10 cellular contexts compared by ENCODE assay signal in the genomic region with DNA sequence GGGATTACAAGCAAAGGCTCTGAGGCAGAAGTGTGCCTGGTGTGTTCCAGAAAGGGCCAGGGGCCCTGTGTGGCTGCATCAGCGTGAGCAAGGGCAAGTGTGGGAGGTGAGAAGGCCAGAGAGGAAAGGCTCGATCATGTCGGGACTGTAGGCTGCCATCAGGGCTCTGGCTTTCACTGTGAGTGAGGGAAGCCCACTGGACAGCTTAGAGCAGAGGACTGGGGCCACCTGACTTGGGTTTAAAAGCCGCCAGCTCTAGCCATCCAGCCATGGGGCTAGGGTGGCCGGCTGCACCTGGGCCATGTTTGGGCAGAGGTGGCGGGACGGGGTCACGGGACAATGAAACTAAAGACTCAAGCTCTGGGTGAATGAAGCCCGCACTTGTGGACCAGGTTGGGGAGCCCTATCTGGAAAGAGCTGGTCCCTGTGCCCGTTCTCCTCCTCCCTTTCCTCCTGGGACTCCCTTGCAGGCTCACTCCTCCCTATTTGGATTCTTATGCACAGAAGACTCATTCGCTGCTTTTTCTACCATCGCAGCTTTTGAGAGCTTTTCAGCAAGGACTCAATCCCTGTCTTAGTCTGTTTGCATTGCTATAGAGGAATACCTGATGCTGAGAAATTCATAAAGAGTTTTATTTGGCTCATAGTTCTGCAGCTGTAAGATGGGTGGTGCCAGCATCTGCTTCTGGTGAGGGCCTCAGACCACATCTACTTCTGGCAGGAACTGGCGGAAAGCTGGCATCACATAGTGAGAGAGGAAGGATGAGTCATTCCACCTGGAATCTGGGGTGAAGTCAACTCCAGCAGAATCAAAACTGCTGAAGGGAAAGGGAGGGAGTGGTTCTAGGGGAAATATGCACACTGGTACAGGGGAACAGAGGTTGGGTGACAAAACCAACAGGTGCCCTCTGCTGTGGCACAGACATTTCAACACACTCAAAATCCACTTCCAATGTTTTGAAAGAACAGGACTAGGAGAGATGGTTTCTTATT. TPM values are rescaled to one million over a fixed set of nuclear protein-coding genes. Genes with fewer than 3 reads are reported as not detected.
DNase-seq lines count a peak whose midpoint lies in the region; ATAC-seq, FAIRE-seq and TF ChIP-seq lines count a peak whose summit lies in the region.
"Had no signal": no experiment of that assay in that cellular context is flagged by ENCODE, and none has a peak within 500 bp of the region (broad histone marks: within the 10 kb centered on the region; RNA-seq: fewer than 3 reads in every experiment).

No MANE protein-coding gene starts in this region.

- H3K79me2 ChIP-seq in keratinocyte (ENCODE audit: control insufficient read depth, insufficient read depth, low read length) = no peaks in the 10 kb centered on the region

- peak overlapping the region; percentile 47 for H3K4me2 ChIP-seq in keratinocyte (ENCODE audit: control insufficient read depth, extremely low read depth, insufficient read depth, low read depth, low read length)

- TF ChIP-seq CTCF in RWPE1 (conservative IDR thresholded peaks at IDR 0.05; ENCODE audit: low read depth) (no peak), keratinocyte (optimal IDR thresholded peaks at IDR 0.05 in 1 of 3, IDR thresholded peaks at IDR 0.05 in 1 of 3, conservative IDR thresholded peaks at IDR 0.05 in 1 of 3; ENCODE audit: extremely low read depth in 1 of 3, insufficient read depth in 2 of 3, low read length in 3 of 3) (no peak)

- H3K27me3 Mint-ChIP-seq in activated CD4-positive, alpha-beta memory T cell treated with anti-CD3 and anti-CD28 coated beads for 36 hours = peaks cover 2% of the 10 kb centered on the region

- H3K9me3 Mint-ChIP-seq in activated CD4-positive, alpha-beta memory T cell treated with anti-CD3 and anti-CD28 coated beads for 36 hours = no peaks in the 10 kb centered on the region
- H3K9me3 Mint-ChIP-seq: activated CD4-positive, alpha-beta T cell treated with anti-CD3 and anti-CD28 coated beads, Interleukin-2, amount 10 ng/mL, durations not matched to agents 7 days and 5 days had no signal

- H3K9me1 ChIP-seq in keratinocyte (ENCODE audit: control insufficient read depth, extremely low read depth, insufficient read depth, low read length) = no peaks in the 10 kb centered on the region

- no peak for ATAC-seq in GM21723 (IDR thresholded peaks at IDR 0.05; ENCODE audit: unreplicated experiment)

- no peaks in the 10 kb centered on the region for H4K20me1 ChIP-seq in keratinocyte (ENCODE audit: control insufficient read depth, extremely low read depth, insufficient read depth, low read length)

- H3K36me3 ChIP-seq in keratinocyte (ENCODE audit: control insufficient read depth in 2 of 2, extremely low read depth in 1 of 2, insufficient read depth in 2 of 2, low read length in 2 of 2) = no peaks in the 10 kb centered on the region
- H3K36me3 ChIP-seq in H7 (replicated peaks; ENCODE audit: control insufficient read depth, insufficient read depth, low read length) = no peaks in the 10 kb centered on the region

- H3K36me3 Mint-ChIP-seq in activated CD4-positive, alpha-beta memory T cell treated with anti-CD3 and anti-CD28 coated beads for 36 hours = no peaks in the 10 kb centered on the region

- H3K4me1 Mint-ChIP-seq in activated CD4-positive, alpha-beta memory T cell treated with anti-CD3 and anti-CD28 coated beads for 36 hours (ENCODE audit: low read depth) = peaks cover 9% of the 10 kb centered on the region
- H3K4me1 Mint-ChIP-seq: nephron had no signal

- H2AFZ ChIP-seq in keratinocyte (ENCODE audit: control insufficient read depth, low read length) = no peak overlapping the region

- H3K27ac ChIP-seq in RWPE1 = peak overlapping the region; percentile 98
- H3K27ac ChIP-seq in keratinocyte (ENCODE audit: control insufficient read depth, insufficient read depth, low read length) = peak overlapping the region; percentile 23
- H3K27ac ChIP-seq: dorsolateral prefrontal cortex had no signal

- dilution Hi-C loops in keratinocyte (cut with MboI; ENCODE audit: extremely low pct_ligation_motif_present, low sequenced_read_pairs) = no loop called here

- peaks cover 23% of the 10 kb centered on the region for H3K4me1 ChIP-seq in keratinocyte (ENCODE audit: control insufficient read depth, extremely low read depth, insufficient read depth, low read length)

- H3K27me3 ChIP-seq in keratinocyte (ENCODE audit: control insufficient read depth, extremely low read depth, insufficient read depth, low read length) (no peaks in the 10 kb centered on the region), H7 (ENCODE audit: control insufficient read depth, insufficient read depth, low read length) (no peaks in the 10 kb centered on the region)

- CTCF ChIA-PET in RWPE1 (lab: Yijun Ruan, JAX) = no interaction called here
- CTCF ChIA-PET in activated CD4-positive, alpha-beta memory T cell treated with anti-CD3 and anti-CD28 coated beads for 36 hours (lab: Charles Lee) = no interaction called here

- DNase-seq in Daoy (ENCODE audit: low read depth) (peak; percentile 80), RWPE1 (ENCODE audit: low spot score) (peak; percentile 65), keratinocyte (ENCODE audit: low read depth, low spot score) (no peak), H7 (no peak)
- DNase-seq in activated CD4-positive, alpha-beta memory T cell treated with anti-CD3 and anti-CD28 coated beads for 36 hours = no peak
- DNase-seq: activated CD4-positive, alpha-beta T cell treated with anti-CD3 and anti-CD28 coated beads, Interleukin-2, amount 10 ng/mL, durations not matched to agents 7 days and 5 days; dorsolateral prefrontal cortex; NCI-H2107 had no signal

- H3K4me3 ChIP-seq in keratinocyte (ENCODE audit: control insufficient read depth in 2 of 3, extremely low read depth in 1 of 3, insufficient read depth in 2 of 3, low read depth in 1 of 3, low read length in 3 of 3) = no peak overlapping the region
- no peak overlapping the region for H3K4me3 ChIP-seq in H7 (ENCODE audit: insufficient read depth, low read depth, low read length)
- H3K4me3 ChIP-seq: dorsolateral prefrontal cortex had no signal

- peaks cover 2% of the 10 kb centered on the region for H3K9me3 ChIP-seq in keratinocyte (ENCODE audit: control insufficient read depth, low read depth, low read length)

- POLR2A ChIA-PET in RWPE1 (lab: Yijun Ruan, JAX; ENCODE audit: low non-redundant PET) = no interaction called here
- POLR2A ChIA-PET in activated CD4-positive, alpha-beta memory T cell treated with anti-CD3 and anti-CD28 coated beads for 36 hours (lab: Charles Lee) = no interaction called here

- intact Hi-C loops in activated CD4-positive, alpha-beta memory T cell treated with anti-CD3 and anti-CD28 coated beads for 36 hours (cut with micrococcal nuclease) = no loop called here

- no peak overlapping the region for H3K27ac Mint-ChIP-seq in activated CD4-positive, alpha-beta memory T cell treated with anti-CD3 and anti-CD28 coated beads for 36 hours
- H3K27ac Mint-ChIP-seq: activated CD4-positive, alpha-beta T cell treated with anti-CD3 and anti-CD28 coated beads, Interleukin-2, amount 10 ng/mL, durations not matched to agents 7 days and 5 days; nephron had no signal

- peak; percentile 91 for FAIRE-seq in keratinocyte (lab: Jason Lieb, UNC)

- no peak overlapping the region for H3K9ac ChIP-seq in keratinocyte (ENCODE audit: control insufficient read depth, extremely low read depth, insufficient read depth, low read length)

- H3K4me3 Mint-ChIP-seq in activated CD4-positive, alpha-beta memory T cell treated with anti-CD3 and anti-CD28 coated beads for 36 hours = no peak overlapping the region
- H3K4me3 Mint-ChIP-seq: activated CD4-positive, alpha-beta T cell treated with anti-CD3 and anti-CD28 coated beads, Interleukin-2, amount 10 ng/mL, durations not matched to agents 7 days and 5 days; nephron had no signal

RNA-seq across cellular contexts. Expression of a gene that starts 15.3 kb away (rescaled TPM):
- total RNA-seq in Daoy (2014; rRNA removed; shearing (Covaris generic)) = 1.8 TPM in 1 of 2 replicates, not detected in the other
- polyA plus RNA-seq in keratinocyte = not detected in 3 replicates
- polyA plus RNA-seq in keratinocyte (2011; ENCODE audit: low read depth) = not detected
- not detected in 2 replicates for polyA plus RNA-seq in keratinocyte (2011; cell fraction: cytosol; rRNA removed)
- polyA plus RNA-seq in keratinocyte (2011; cell fraction: nucleus; rRNA removed) = not detected in 2 replicates
- not detected in 2 replicates for polyA plus RNA-seq in keratinocyte (2012; ENCODE audit: low replicate concordance)
- polyA minus RNA-seq in keratinocyte = not detected in 3 replicates
- polyA minus RNA-seq in keratinocyte (2011; cell fraction: cytosol; rRNA and poly(A)+ RNA removed) = not detected
- not detected in 2 replicates for polyA minus RNA-seq in keratinocyte (2011; cell fraction: nucleus; rRNA and poly(A)+ RNA removed)
- total RNA-seq in H7 (2014; rRNA removed; shearing (Covaris generic)) = not detected in 2 replicates
- not detected for total RNA-seq in activated CD4-positive, alpha-beta memory T cell treated with anti-CD3 and anti-CD28 coated beads for 36 hours
- total RNA-seq: activated CD4-positive, alpha-beta T cell treated with anti-CD3 and anti-CD28 coated beads, Interleukin-2, amount 10 ng/mL, durations not matched to agents 7 days and 5 days had no signal

RNA-seq across cellular contexts. Expression of a gene that starts 18.8 kb away (rescaled TPM):
- 1.8 TPM in 1 of 2 replicates, not detected in the other for total RNA-seq in Daoy (2014; rRNA removed; shearing (Covaris generic))
- not detected in 3 replicates for polyA plus RNA-seq in keratinocyte
- polyA plus RNA-seq in keratinocyte (2011; ENCODE audit: low read depth) = not detected
- not detected in 2 replicates for polyA plus RNA-seq in keratinocyte (2011; cell fraction: cytosol; rRNA removed)
- polyA plus RNA-seq in keratinocyte (2011; cell fraction: nucleus; rRNA removed) = not detected in 2 replicates
- polyA plus RNA-seq in keratinocyte (2012; ENCODE audit: low replicate concordance) = not detected in 2 replicates
- not detected in 3 replicates for polyA minus RNA-seq in keratinocyte
- not detected for polyA minus RNA-seq in keratinocyte (2011; cell fraction: cytosol; rRNA and poly(A)+ RNA removed)
- not detected in 2 replicates for polyA minus RNA-seq in keratinocyte (2011; cell fraction: nucleus; rRNA and poly(A)+ RNA removed)
- total RNA-seq in H7 (2014; rRNA removed; shearing (Covaris generic)) = not detected in 2 replicates
- total RNA-seq in activated CD4-positive, alpha-beta memory T cell treated with anti-CD3 and anti-CD28 coated beads for 36 hours = not detected
- total RNA-seq: activated CD4-positive, alpha-beta T cell treated with anti-CD3 and anti-CD28 coated beads, Interleukin-2, amount 10 ng/mL, durations not matched to agents 7 days and 5 days had no signal

RNA-seq across cellular contexts. Expression of a gene that starts 49.6 kb away (rescaled TPM):
- total RNA-seq in Daoy (2014; rRNA removed; shearing (Covaris generic)) = 3.8 and 13.4 TPM in 2 replicates
- not detected in 3 replicates for polyA plus RNA-seq in keratinocyte
- not detected for polyA plus RNA-seq in keratinocyte (2011; ENCODE audit: low read depth)
- polyA plus RNA-seq in keratinocyte (2011; cell fraction: cytosol; rRNA removed) = not detected in 2 replicates
- not detected in 2 replicates for polyA plus RNA-seq in keratinocyte (2011; cell fraction: nucleus; rRNA removed)
- polyA plus RNA-seq in keratinocyte (2012; ENCODE audit: low replicate concordance) = not detected in 2 replicates
- polyA minus RNA-seq in keratinocyte = not detected in 3 replicates
- not detected for polyA minus RNA-seq in keratinocyte (2011; cell fraction: cytosol; rRNA and poly(A)+ RNA removed)
- polyA minus RNA-seq in keratinocyte (2011; cell fraction: nucleus; rRNA and poly(A)+ RNA removed) = not detected in 2 replicates
- total RNA-seq in H7 (2014; rRNA removed; shearing (Covaris generic)) = not detected in 2 replicates
- total RNA-seq in activated CD4-positive, alpha-beta memory T cell treated with anti-CD3 and anti-CD28 coated beads for 36 hours = not detected
- total RNA-seq: activated CD4-positive, alpha-beta T cell treated with anti-CD3 and anti-CD28 coated beads, Interleukin-2, amount 10 ng/mL, durations not matched to agents 7 days and 5 days had no signal

RNA-seq across cellular contexts. Expression of a gene that starts 56.3 kb away (rescaled TPM):
- total RNA-seq in Daoy (2014; rRNA removed; shearing (Covaris generic)) = 28.1 and 37.7 TPM in 2 replicates
- polyA plus RNA-seq in keratinocyte = 15.1 to 19.9 TPM (median 16.5 TPM) in 3 replicates
- polyA plus RNA-seq in keratinocyte (2011; ENCODE audit: low read depth) = 8.9 TPM
- polyA plus RNA-seq in keratinocyte (2011; cell fraction: cytosol; rRNA removed) = 9.4 and 17.4 TPM in 2 replicates
- polyA plus RNA-seq in keratinocyte (2011; cell fraction: nucleus; rRNA removed) = 32.4 and 38.6 TPM in 2 replicates
- 14.6 and 21.4 TPM in 2 replicates for polyA plus RNA-seq in keratinocyte (2012; ENCODE audit: low replicate concordance)
- 6.8 to 11.7 TPM (median 7.6 TPM) in 3 replicates for polyA minus RNA-seq in keratinocyte
- polyA minus RNA-seq in keratinocyte (2011; cell fraction: cytosol; rRNA and poly(A)+ RNA removed) = 13.8 TPM
- polyA minus RNA-seq in keratinocyte (2011; cell fraction: nucleus; rRNA and poly(A)+ RNA removed) = 10.9 and 12.6 TPM in 2 replicates
- 22.1 and 24.3 TPM in 2 replicates for total RNA-seq in H7 (2014; rRNA removed; shearing (Covaris generic))
- total RNA-seq in activated CD4-positive, alpha-beta memory T cell treated with anti-CD3 and anti-CD28 coated beads for 36 hours = 10 to 100 TPM; 39.4 to 45.9 TPM

RNA-seq across cellular contexts. Expression of a gene that starts 57.1 kb away (rescaled TPM):
- 18.6 and 19.1 TPM in 2 replicates for total RNA-seq in Daoy (2014; rRNA removed; shearing (Covaris generic))
- polyA plus RNA-seq in keratinocyte = 26.8 to 71.9 TPM (median 41.6 TPM) in 3 replicates
- 34.0 TPM for polyA plus RNA-seq in keratinocyte (2011; ENCODE audit: low read depth)
- 40.8 and 53.1 TPM in 2 replicates for polyA plus RNA-seq in keratinocyte (2011; cell fraction: cytosol; rRNA removed)
- polyA plus RNA-seq in keratinocyte (2011; cell fraction: nucleus; rRNA removed) = 57.2 and 57.5 TPM in 2 replicates
- 31.6 and 107 TPM in 2 replicates for polyA plus RNA-seq in keratinocyte (2012; ENCODE audit: low replicate concordance)
- 53.0 to 212 TPM (median 67.7 TPM) in 3 replicates for polyA minus RNA-seq in keratinocyte
- 57.9 TPM for polyA minus RNA-seq in keratinocyte (2011; cell fraction: cytosol; rRNA and poly(A)+ RNA removed)
- 28.1 and 29.8 TPM in 2 replicates for polyA minus RNA-seq in keratinocyte (2011; cell fraction: nucleus; rRNA and poly(A)+ RNA removed)
- 51.8 and 58.0 TPM in 2 replicates for total RNA-seq in H7 (2014; rRNA removed; shearing (Covaris generic))
- total RNA-seq in activated CD4-positive, alpha-beta memory T cell treated with anti-CD3 and anti-CD28 coated beads for 36 hours = 10 to 100 TPM; 65.8 to 70.4 TPM

Comparison
In these comparisons a context has a peak if more than half of its experiments do, and no peak if none do; other contexts are left out.
1. DNase-seq: peak in Daoy (single experiment) and RWPE1 (single experiment); none in keratinocyte (single experiment), H7 (single experiment) and activated CD4-positive, alpha-beta memory T cell treated with anti-CD3 and anti-CD28 coated beads for 36 hours (single experiment).